ENCODE assay signal across 20 cellular contexts in genomic region chr5:164818440-164818839, GRCh38.
DNase-seq lines count a peak whose midpoint lies in the region; ATAC-seq, FAIRE-seq and TF ChIP-seq lines count a peak whose summit lies in the region.
"Had no signal": no experiment of that assay in that cellular context is flagged by ENCODE, and none has a peak within 500 bp of the region (broad histone marks: within the 10 kb centered on the region; RNA-seq: fewer than 3 reads in every experiment).

No MANE protein-coding gene starts in this region.

- H3K4me1 Mint-ChIP-seq in nephron = no peaks in the 10 kb centered on the region
- H3K4me1 Mint-ChIP-seq: B cell, GM23338, IgD-negative memory B cell had no signal

- ATAC-seq in HG03469 (IDR thresholded peaks at IDR 0.05; ENCODE audit: unreplicated experiment) (no peak), HG03108 (IDR thresholded peaks at IDR 0.05; ENCODE audit: unreplicated experiment) (no peak)
- ATAC-seq: CD8-positive, alpha-beta T cell; GM23338; HepG2 had no signal

- FAIRE-seq in GM12891 (lab: Jason Lieb, UNC) = no peak
- FAIRE-seq: G401.6, GM12892, GM18507, H54, HepG2 had no signal

- no peak for TF ChIP-seq CTCF in nephron (IDR thresholded peaks at IDR 0.05; ENCODE audit: unreplicated experiment in 3 of 3)

- DNase-seq in NCI-H526 (lab: John Stamatoyannopoulos, UW) (peak; percentile 19 to 45), astrocyte of the hippocampus (ENCODE audit: low read depth, low spot score) (peak; percentile 63), renal cortical epithelial cell (ENCODE audit: low read depth) (peak; percentile 6), GM12891 (ENCODE audit: insufficient read length, low spot score) (no peak)
- DNase-seq in activated effector memory CD4-positive, alpha-beta T cell treated with Interleukin-2 at 50 U/mL for 16 hours = no peak
- DNase-seq: 8988T; Calu3; CD8-positive, alpha-beta T cell; HCEC 1CT had no signal

- peak overlapping the region; percentile 4 to 85 (median 38) for H3K27ac Mint-ChIP-seq in nephron
- H3K27ac Mint-ChIP-seq: B cell; CD8-positive, alpha-beta T cell; GM23338; IgD-negative memory B cell had no signal

- H3K9me3 Mint-ChIP-seq in nephron = no peaks in the 10 kb centered on the region
- H3K9me3 Mint-ChIP-seq: CD8-positive, alpha-beta T cell; GM23338 had no signal

- TF ChIP-seq POLR2A in GM12891 (IDR thresholded peaks at IDR 0.05; ENCODE audit: low read depth, low read length) = no peak

- no peaks in the 10 kb centered on the region for H3K36me3 Mint-ChIP-seq in nephron (ENCODE audit: low read depth)
- H3K36me3 Mint-ChIP-seq: CD8-positive, alpha-beta T cell; IgD-negative memory B cell had no signal

- no peak overlapping the region for H3K4me3 Mint-ChIP-seq in nephron
- H3K4me3 Mint-ChIP-seq: B cell; CD8-positive, alpha-beta T cell; GM23338; IgD-negative memory B cell had no signal

- no peaks in the 10 kb centered on the region for H3K27me3 Mint-ChIP-seq in nephron (ENCODE audit: low read depth)
- H3K27me3 Mint-ChIP-seq: B cell, IgD-negative memory B cell had no signal

TF ChIP-seq in GM12891, 5 proteins besides CTCF, POLR2A, EP300 and RAD21:
- no peak for TF ChIP-seq PAX5 (IDR thresholded peaks at IDR 0.05; ENCODE audit: insufficient read depth, low read length, severe bottlenecking)
- no peak for TF ChIP-seq TAF1 (IDR thresholded peaks at IDR 0.05; ENCODE audit: low read depth, low read length)
- TF ChIP-seq SPI1 (IDR thresholded peaks at IDR 0.05; ENCODE audit: low read depth, low read length) = no peak
- TF ChIP-seq POLR2AphosphoS5 (IDR thresholded peaks at IDR 0.05; ENCODE audit: low read depth, low read length) = no peak
- no peak for TF ChIP-seq POU2F2 (IDR thresholded peaks at IDR 0.05; ENCODE audit: low read depth, low read length)

Comparison
In these comparisons a context has a peak if more than half of its experiments do, and no peak if none do; other contexts are left out.
1. DNase-seq: peak in NCI-H526 (2 of 2), astrocyte of the hippocampus (single experiment) and renal cortical epithelial cell (single experiment); none in GM12891 (single experiment) and activated effector memory CD4-positive, alpha-beta T cell treated with Interleukin-2 at 50 U/mL for 16 hours (single experiment).